Comparison of ENCODE assay signal across 26 cellular contexts in genomic region chr3:190340071-190340470, GRCh38. TPM values are rescaled to one million over a fixed set of nuclear protein-coding genes. Genes with fewer than 3 reads are reported as not detected.
DNase-seq lines count a peak whose midpoint lies in the region; ATAC-seq, FAIRE-seq and TF ChIP-seq lines count a peak whose summit lies in the region.
"Had no signal": no experiment of that assay in that cellular context is flagged by ENCODE, and none has a peak within 500 bp of the region (broad histone marks: within the 10 kb centered on the region; RNA-seq: fewer than 3 reads in every experiment).

No MANE protein-coding gene starts in this region.

- H3K79me2 ChIP-seq in mammary epithelial cell (ENCODE audit: insufficient read depth, low read length), result no peaks in the 10 kb centered on the region
- no peaks in the 10 kb centered on the region for H3K79me2 ChIP-seq in astrocyte (ENCODE audit: insufficient read depth, low read length)

- no peak for FAIRE-seq in astrocyte (lab: Jason Lieb, UNC)
- FAIRE-seq: HTR-8/SVneo, RCC 7860 had no signal

- no peaks in the 10 kb centered on the region for H3K27me3 Mint-ChIP-seq in astrocyte (ENCODE audit: low read depth, unreplicated experiment)
- H3K27me3 Mint-ChIP-seq: IgD-negative memory B cell had no signal

- TF ChIP-seq POLR2A in breast epithelium (IDR thresholded peaks at IDR 0.05), result no peak

- H3K9ac ChIP-seq in mammary epithelial cell (ENCODE audit: insufficient read depth, low read length), result no peak overlapping the region
- H3K9ac ChIP-seq in astrocyte (ENCODE audit: low read length), result no peak overlapping the region

- H3K4me2 ChIP-seq in mammary epithelial cell (ENCODE audit: insufficient read depth, low read depth, low read length) (no peak overlapping the region), astrocyte (ENCODE audit: low read length) (no peak overlapping the region)

- intact Hi-C loops in mammary epithelial cell (cut with micrococcal nuclease) (no loop called here), breast epithelium (cut with DNase I; ENCODE audit: low total_unique reads) (no loop called here)

- dilution Hi-C loops in mammary epithelial cell (cut with HindIII; ENCODE audit: low sequenced_read_pairs), result no loop called here

- TF ChIP-seq CTCF in mammary epithelial cell (conservative IDR thresholded peaks at IDR 0.05 in 1 of 2, IDR thresholded peaks at IDR 0.05 in 1 of 2; ENCODE audit: extremely low read depth in 1 of 2, insufficient read depth in 1 of 2, low read depth in 1 of 2, low read length in 2 of 2) (no peak), breast epithelium (IDR thresholded peaks at IDR 0.05) (no peak), astrocyte (IDR thresholded peaks at IDR 0.05; ENCODE audit: insufficient read depth, low read depth, low read length) (no peak), foreskin keratinocyte (conservative IDR thresholded peaks at IDR 0.05) (no peak)

- peaks cover 17% of the 10 kb centered on the region for H3K4me1 Mint-ChIP-seq in astrocyte (ENCODE audit: low read depth, unreplicated experiment)
- H3K4me1 Mint-ChIP-seq: IgD-negative memory B cell had no signal

- H2AFZ ChIP-seq in mammary epithelial cell (ENCODE audit: low read depth, low read length) (no peak overlapping the region), astrocyte (ENCODE audit: low read depth, low read length) (no peak overlapping the region)

- H3K27ac Mint-ChIP-seq in astrocyte (ENCODE audit: unreplicated experiment), result peak overlapping the region; percentile 79
- H3K27ac Mint-ChIP-seq: CD8-positive, alpha-beta T cell; IgD-negative memory B cell had no signal

- BruUV-seq in mammary epithelial cell (replicated peaks; lab: Mats Ljungman, UMichigan), result no TSS peak

- H3K4me3 ChIP-seq in mammary epithelial cell (replicated peaks in 1 of 3; ENCODE audit: insufficient read depth in 1 of 3, low read depth in 2 of 3, low read length in 3 of 3) (no peak overlapping the region), breast epithelium (no peak overlapping the region), astrocyte (ENCODE audit: insufficient read depth, low read depth, low read length) (no peak overlapping the region)
- H3K4me3 ChIP-seq: SJCRH30 had no signal

- no peaks in the 10 kb centered on the region for H3K36me3 ChIP-seq in mammary epithelial cell (ENCODE audit: insufficient read depth, low read length)
- no peaks in the 10 kb centered on the region for H3K36me3 ChIP-seq in breast epithelium
- no peaks in the 10 kb centered on the region for H3K36me3 ChIP-seq in astrocyte (ENCODE audit: insufficient read depth, low read length)
- H3K36me3 ChIP-seq: SJCRH30 had no signal

- peaks cover 2% of the 10 kb centered on the region for H3K9me3 ChIP-seq in mammary epithelial cell (replicated peaks; ENCODE audit: insufficient read depth, low read length)
- no peaks in the 10 kb centered on the region for H3K9me3 ChIP-seq in breast epithelium
- H3K9me3 ChIP-seq in astrocyte (ENCODE audit: insufficient read depth, low read depth, low read length), result peaks cover 3% of the 10 kb centered on the region
- H3K9me3 ChIP-seq: SJCRH30 had no signal

- H4K20me1 ChIP-seq in mammary epithelial cell (ENCODE audit: insufficient read depth, low read length), result no peaks in the 10 kb centered on the region
- H4K20me1 ChIP-seq in astrocyte (ENCODE audit: insufficient read depth, low read length), result no peaks in the 10 kb centered on the region

- H3K27me3 ChIP-seq in mammary epithelial cell (ENCODE audit: insufficient read depth, low read length), result no peaks in the 10 kb centered on the region
- H3K27me3 ChIP-seq in breast epithelium, result no peaks in the 10 kb centered on the region
- H3K27me3 ChIP-seq in astrocyte (ENCODE audit: insufficient read depth, low read length), result no peaks in the 10 kb centered on the region
- H3K27me3 ChIP-seq in foreskin keratinocyte, result no peaks in the 10 kb centered on the region
- H3K27me3 ChIP-seq: SJCRH30 had no signal

- in situ Hi-C loops in mammary epithelial cell (cut with MboI; ENCODE audit: low sequenced_read_pairs in 2 of 2), result no loop called here

- peaks cover 7% of the 10 kb centered on the region for H3K36me3 Mint-ChIP-seq in astrocyte (ENCODE audit: low read depth, unreplicated experiment)
- H3K36me3 Mint-ChIP-seq: CD8-positive, alpha-beta T cell had no signal

- CTCF ChIA-PET in mammary epithelial cell (lab: Charles Lee; ENCODE audit: low non-redundant PET), result no interaction called here

- ATAC-seq in foreskin keratinocyte, result no peak
- ATAC-seq in GM18517 (IDR thresholded peaks at IDR 0.05; ENCODE audit: unreplicated experiment), result no peak
- ATAC-seq: CD8-positive, alpha-beta T cell had no signal

- H3K27ac ChIP-seq in mammary epithelial cell (ENCODE audit: insufficient read depth, low read depth, low read length), result peak overlapping the region; percentile 77
- H3K27ac ChIP-seq in breast epithelium, result no peak overlapping the region
- no peak overlapping the region for H3K27ac ChIP-seq in astrocyte (ENCODE audit: low read depth, low read length)
- H3K27ac ChIP-seq in foreskin keratinocyte, result peak overlapping the region; percentile 66
- H3K27ac ChIP-seq: 22Rv1, SJCRH30 had no signal

- H3K4me3 Mint-ChIP-seq in astrocyte (ENCODE audit: unreplicated experiment), result no peak overlapping the region
- H3K4me3 Mint-ChIP-seq: CD8-positive, alpha-beta T cell; IgD-negative memory B cell had no signal

- peaks cover 8% of the 10 kb centered on the region for H3K9me3 Mint-ChIP-seq in astrocyte (ENCODE audit: unreplicated experiment)
- H3K9me3 Mint-ChIP-seq: CD8-positive, alpha-beta T cell had no signal

- DNase-seq in mammary epithelial cell (peak; percentile 45), breast epithelium (ENCODE audit: low spot score in 2 of 2) (no peak), astrocyte (ENCODE audit: low read depth) (peak; percentile 27), foreskin keratinocyte (peak in 1 of 2 donors; percentile 51), NCI-H2107 (lab: John Stamatoyannopoulos, UW) (no peak), nucleus accumbens (lab: John Stamatoyannopoulos, UW) (no peak), KG1 (lab: John Stamatoyannopoulos, UW) (no peak)
- DNase-seq: AML-193; C1 segment of cervical spinal cord; CD8-positive, alpha-beta T cell; DND-41; GDM1; H7; Karpas-422; NCI-H1048; NCI-H1417 treated with DMSO at 0.1 percent for 48 hours; NCI-H187; NCI-H446 treated with DMSO at 0.1 percent for 48 hours; NCI-H526 treated with DMSO at 0.1 percent for 48 hours; OCI-M1; SJCRH30 had no signal

- WGBS in mammary epithelial cell (ENCODE audit: low coverage, missing lambda C conversion rate), result 92% methylated on average over 2 of the region's 2 CpGs

- H3K4me1 ChIP-seq in mammary epithelial cell (ENCODE audit: insufficient read depth, low read length) (peaks cover 39% of the 10 kb centered on the region), breast epithelium (no peaks in the 10 kb centered on the region), astrocyte (ENCODE audit: insufficient read depth, low read length) (peaks cover 13% of the 10 kb centered on the region), foreskin keratinocyte (peaks cover 40% of the 10 kb centered on the region)
- H3K4me1 ChIP-seq: SJCRH30 had no signal

RNA-seq across cellular contexts. Expression of gene CLDN1, which starts 17.8 kb away (rescaled TPM):
- total RNA-seq in mammary epithelial cell (10 to 100 TPM; 12.3 to 78.7 TPM), breast epithelium (10 to 100 TPM in 1 of 3 donors, 1 to 10 TPM in 1, under 1 TPM in 1; 0.80 to 51.8 (median 2.9) TPM), astrocyte (34.1 and 35.6 TPM in 2 replicates), foreskin keratinocyte (1.9 and 5.4 TPM in 2 replicates)
- polyA plus RNA-seq in mammary epithelial cell (8.6 TPM), foreskin keratinocyte (0.99 and 3.0 TPM in 2 replicates)
- 33.0 TPM for polyA minus RNA-seq in mammary epithelial cell
- total RNA-seq: CD8-positive, alpha-beta T cell had no signal
- polyA plus RNA-seq: IgD-negative memory B cell had no signal

RNA-seq across cellular contexts. Expression of gene CLDN16, which starts 47.9 kb away (rescaled TPM):
- total RNA-seq in mammary epithelial cell (1 to 10 TPM in 1 of 2 donors, under 1 TPM in 1; 0.33 to 1.3 TPM), breast epithelium (under 1 TPM in 1 of 3 donors, not detected in 2; 0.29 TPM), astrocyte (0.24 and 0.50 TPM in 2 replicates), foreskin keratinocyte (0.04 TPM in 1 of 2 replicates, not detected in the other)
- polyA plus RNA-seq in mammary epithelial cell (0.08 TPM), foreskin keratinocyte (not detected in 2 replicates)
- not detected for polyA minus RNA-seq in mammary epithelial cell
- total RNA-seq: CD8-positive, alpha-beta T cell; SJCRH30 had no signal
- polyA plus RNA-seq: IgD-negative memory B cell had no signal

Comparison
In these comparisons a context has a peak if more than half of its experiments do, and no peak if none do; other contexts are left out.
1. DNase-seq: peak in mammary epithelial cell (single experiment) and astrocyte (single experiment); none in breast epithelium (0 of 2), NCI-H2107 (single experiment), nucleus accumbens (0 of 56) and KG1 (single experiment).
2. H3K27ac ChIP-seq: peak in mammary epithelial cell (single experiment) and foreskin keratinocyte (single experiment); none in breast epithelium (0 of 2) and astrocyte (single experiment).